Comparison of ENCODE assay signal across 1 cellular context in genomic region chr15:71549100-71549499, GRCh38.
TF ChIP-seq lines count a peak whose summit lies in the region.

No MANE protein-coding gene starts in this region.

TF ChIP-seq in IMR-90, 13 proteins besides CTCF, POLR2A, EP300 and RAD21:
- TF ChIP-seq MAFK (IDR thresholded peaks at IDR 0.05; ENCODE audit: low read depth, low read length) (no peak), MAZ (IDR thresholded peaks at IDR 0.05; ENCODE audit: borderline replicate concordance, low read depth, low read length) (no peak), USF2 (IDR thresholded peaks at IDR 0.05; ENCODE audit: low read depth, low read length) (no peak), CHD1 (IDR thresholded peaks at IDR 0.05; ENCODE audit: low read depth, low read length) (no peak), RCOR1 (IDR thresholded peaks at IDR 0.05; ENCODE audit: insufficient replicate concordance, low read length) (no peak), NFE2L2 (IDR thresholded peaks at IDR 0.05; ENCODE audit: low read depth, low read length) (no peak), BHLHE40 (IDR thresholded peaks at IDR 0.05; ENCODE audit: low read depth, low read length) (no peak), RFX5 (IDR thresholded peaks at IDR 0.05; ENCODE audit: low read depth, low read length) (no peak), MXI1 (IDR thresholded peaks at IDR 0.05; ENCODE audit: borderline replicate concordance, low read depth, low read length) (no peak), SMC3 (IDR thresholded peaks at IDR 0.05; ENCODE audit: low read depth, low read length) (no peak), FOS (IDR thresholded peaks at IDR 0.05; ENCODE audit: low read depth, low read length) (no peak), ELK1 (IDR thresholded peaks at IDR 0.05; ENCODE audit: borderline replicate concordance, low read depth, low read length) (no peak), CEBPB (IDR thresholded peaks at IDR 0.05; ENCODE audit: low read depth, low read length) (no peak)
TF ChIP-seq in IMR-90: peak in this region for 0.
